In genomic region chrX:70476166-70476933, GRCh38 we compare ENCODE assay signal across 15 cellular contexts. TPM values are rescaled to one million over a fixed set of nuclear protein-coding genes. Genes with fewer than 3 reads are reported as not detected.
DNase-seq lines count a peak whose midpoint lies in the region; ATAC-seq, FAIRE-seq and TF ChIP-seq lines count a peak whose summit lies in the region.
"Had no signal": no experiment of that assay in that cellular context is flagged by ENCODE, and none has a peak within 500 bp of the region (broad histone marks: within the 10 kb centered on the region; RNA-seq: fewer than 3 reads in every experiment).

No MANE protein-coding gene starts in this region.

- ATAC-seq in A549 = no peak
- ATAC-seq in IMR-90 (ENCODE audit: low read depth) = no peak
- ATAC-seq in GM18511 (IDR thresholded peaks at IDR 0.05; ENCODE audit: unreplicated experiment) = no peak

- TF ChIP-seq EP300 in A549 (IDR thresholded peaks at IDR 0.05) (no peak), ovary (IDR thresholded peaks at IDR 0.05) (no peak)

- intact Hi-C loops in IMR-90 (cut with micrococcal nuclease) (no loop called here), ovary (cut with DNase I) (no loop called here)

- H4K20me1 ChIP-seq in IMR-90 (ENCODE audit: insufficient read depth, low read length) = no peaks in the 10 kb centered on the region

- 95% methylated on average over 5 of the region's 5 CpGs for WGBS in A549 (ENCODE audit: missing lambda C conversion rate)
- WGBS in IMR-90 (ENCODE audit: extremely low coverage in 2 of 2, insufficient read length in 1 of 2), 2 experiments = no CpG with 5 or more reads among the region's 5 CpGs
- 55 to 61% (median 61%) methylated on average over 5 of the region's 5 CpGs for WGBS in ovary, 3 donors

- no peaks in the 10 kb centered on the region for H3K27me3 Mint-ChIP-seq in osteocyte (ENCODE audit: unreplicated experiment)

- dilution Hi-C loops in IMR-90 (cut with HindIII; ENCODE audit: low sequenced_read_pairs, unreplicated experiment) = no loop called here

- TF ChIP-seq CTCF in A549 (IDR thresholded peaks at IDR 0.05) (no peak), IMR-90 (conservative IDR thresholded peaks at IDR 0.05; ENCODE audit: low read depth, low read length) (no peak), osteocyte (IDR thresholded peaks at IDR 0.05) (no peak), ovary (IDR thresholded peaks at IDR 0.05) (no peak)

- peaks cover 0 to 34% of the 10 kb centered on the region in 2 experiments for H3K79me1 ChIP-seq in IMR-90 (ENCODE audit: low read depth in 1 of 2, low read length in 2 of 2)

- POLR2A ChIA-PET in A549 (lab: Yijun Ruan, JAX) (no interaction called here), IMR-90 (lab: Charles Lee; ENCODE audit: unreplicated experiment) (no interaction called here)

- H2AK9ac ChIP-seq in IMR-90 (replicated peaks; ENCODE audit: low read depth, low read length, poor library complexity) = no peak overlapping the region

- peak overlapping the region; percentile 61 to 84; a peak in 4 of 6 replicates for H3K27ac ChIP-seq in A549
- H3K27ac ChIP-seq in IMR-90 (ENCODE audit: insufficient read depth, low read length) = peak overlapping the region; percentile 63; the same call in 1 of the 2 replicates
- peak overlapping the region; percentile 81 for H3K27ac ChIP-seq in epithelial cell of prostate
- peak overlapping the region in 1 of 2 donors; percentile 71 for H3K27ac ChIP-seq in ovary

- no peak overlapping the region for H3K56ac ChIP-seq in IMR-90 (ENCODE audit: extremely low read depth, insufficient read depth, low read length)

- in situ Hi-C loops in IMR-90 (cut with MboI; ENCODE audit: low sequenced_read_pairs) = no loop called here

- no peak overlapping the region for H2BK20ac ChIP-seq in IMR-90 (ENCODE audit: low read depth, low read length)

- no peaks in the 10 kb centered on the region for H3K9me3 ChIP-seq in A549
- no peaks in the 10 kb centered on the region for H3K9me3 ChIP-seq in IMR-90 (ENCODE audit: control insufficient read depth, insufficient read depth, low read length)
- no peaks in the 10 kb centered on the region for H3K9me3 ChIP-seq in ovary

- peaks cover 3% of the 10 kb centered on the region for H3K36me3 ChIP-seq in IMR-90 (ENCODE audit: control insufficient read depth, insufficient read depth, low read length)
- no peaks in the 10 kb centered on the region for H3K36me3 ChIP-seq in ovary

- 0 out of 2 replicates have a peak overlapping the region, but pooled peaks have one; percentile 5 for H3K23ac ChIP-seq in IMR-90 (ENCODE audit: low read depth, low read length)

- no TSS peak for BruUV-seq in IMR-90 (replicated peaks; lab: Mats Ljungman, UMichigan)

- peak overlapping the region; percentile 74 for H2BK5ac ChIP-seq in IMR-90 (ENCODE audit: low read depth, low read length, poor library complexity, severe bottlenecking)

- H3K4ac ChIP-seq in IMR-90 (ENCODE audit: low read depth, low read length) = no peak overlapping the region

- peak overlapping the region in 1 of 2 experiments; percentile 19; a peak in 1 of 4 replicates for H4K8ac ChIP-seq in IMR-90 (ENCODE audit: low read depth in 2 of 2, low read length in 2 of 2)

- H3K9me1 ChIP-seq in IMR-90 (ENCODE audit: insufficient read depth, low read length) = peaks cover 10% of the 10 kb centered on the region

- DNase-seq in A549 (ENCODE audit: low read depth in 1 of 2, low spot score in 1 of 2) (no peak), IMR-90 (no peak), epithelial cell of prostate (ENCODE audit: low read depth, low spot score) (no peak), osteocyte (ENCODE audit: extremely low spot score, unreplicated experiment) (no peak), T1000 (lab: John Stamatoyannopoulos, UW) (no peak), urothelium cell line (ENCODE audit: low spot score) (no peak), ovary (no peak)
- DNase-seq: activated CD4-positive, alpha-beta T cell treated with anti-CD3 and anti-CD28 coated beads for 1 hour; activated T-cell treated with anti-CD3 and anti-CD28 coated beads, Interleukin-2, amount 50 U/mL, for 48 hours; AML-193; NCI-H2029; stimulated activated CD4-positive, alpha-beta T cell treated with anti-CD3 and anti-CD28 coated beads, Interleukin-12 subunit alpha, Interleukin-12 subunit beta, amount 100 ng/mL, for 4 hours had no signal

- H3K27me3 ChIP-seq in IMR-90 (ENCODE audit: control insufficient read depth, insufficient read depth, low read length) (no peaks in the 10 kb centered on the region; the same call in 1 of the 2 replicates), ovary (no peaks in the 10 kb centered on the region)

- CTCF ChIA-PET in A549 (lab: Yijun Ruan, JAX) = interaction anchor here (0.9 kb wide), 1 partner anchor 22 kb away, joined by 3 read pairs; no protein-coding TSS in a partner anchor
- CTCF ChIA-PET in IMR-90 (lab: Yijun Ruan, JAX) = no interaction called here

- no peak overlapping the region for H3K4me3 ChIP-seq in A549
- no peak overlapping the region for H3K4me3 ChIP-seq in IMR-90 (ENCODE audit: insufficient read depth, low read depth, low read length)
- H3K4me3 ChIP-seq in ovary = no peak overlapping the region

- peaks cover 4% of the 10 kb centered on the region for H3K9me3 Mint-ChIP-seq in osteocyte (ENCODE audit: unreplicated experiment)

- peak overlapping the region; percentile 23; the same call in 1 of the 2 replicates for H3K9ac ChIP-seq in IMR-90 (ENCODE audit: low read depth, low read length)

- H2AFZ ChIP-seq in IMR-90 (replicated peaks; ENCODE audit: low read length, poor library complexity) = no peak overlapping the region

- peak overlapping the region; percentile 90 for H3K27ac Mint-ChIP-seq in osteocyte (ENCODE audit: unreplicated experiment)

- H4K91ac ChIP-seq in IMR-90 (ENCODE audit: insufficient read depth, low read depth, low read length) = 0 out of 2 replicates have a peak overlapping the region, but pooled peaks have one; percentile 19

- H3K14ac ChIP-seq in IMR-90 (replicated peaks; ENCODE audit: low read depth, low read length) = no peak overlapping the region

- H2BK15ac ChIP-seq in IMR-90 (ENCODE audit: low read depth, low read length) = no peak overlapping the region

- FAIRE-seq in A549 (lab: Jason Lieb, UNC) (no peak), urothelium cell line (lab: Jason Lieb, UNC) (no peak)
- FAIRE-seq: frontal cortex had no signal

- H3K36me3 Mint-ChIP-seq in osteocyte (ENCODE audit: unreplicated experiment) = peaks cover 5% of the 10 kb centered on the region

- no peak overlapping the region for H4K5ac ChIP-seq in IMR-90 (ENCODE audit: low read depth, low read length)

- H3K4me1 ChIP-seq in A549 (peaks cover 46% of the 10 kb centered on the region), IMR-90 (ENCODE audit: control insufficient read depth, insufficient read depth, low read length) (peaks cover 22% of the 10 kb centered on the region), ovary (ENCODE audit: insufficient read depth) (peaks cover 4% of the 10 kb centered on the region)

- TF ChIP-seq POLR2A in A549 (IDR thresholded peaks at IDR 0.05; ENCODE audit: low read length) (no peak), IMR-90 (IDR thresholded peaks at IDR 0.05; ENCODE audit: low read depth, low read length) (no peak), ovary (IDR thresholded peaks at IDR 0.05) (no peak)

- no peak overlapping the region for H3K18ac ChIP-seq in IMR-90 (ENCODE audit: low read depth, low read length)

- no peak overlapping the region for H3K4me3 Mint-ChIP-seq in osteocyte (ENCODE audit: unreplicated experiment)

- H3K4me2 ChIP-seq in A549 (peak overlapping the region; percentile 71; the same call in 2 of the 3 replicates), IMR-90 (ENCODE audit: low read depth, low read length) (no peak overlapping the region)

- peaks cover 43% of the 10 kb centered on the region for H3K4me1 Mint-ChIP-seq in osteocyte (ENCODE audit: unreplicated experiment)

- peak overlapping the region; percentile 39; the same call in 1 of the 2 replicates for H2AK5ac ChIP-seq in IMR-90 (ENCODE audit: low read depth, low read length)

- TF ChIP-seq RAD21 in A549 (conservative IDR thresholded peaks at IDR 0.05 in 1 of 2, IDR thresholded peaks at IDR 0.05 in 1 of 2) (no peak), IMR-90 (IDR thresholded peaks at IDR 0.05; ENCODE audit: low read length) (no peak)

- peak overlapping the region; percentile 5; the same call in 1 of the 2 replicates for H2BK120ac ChIP-seq in IMR-90 (ENCODE audit: low read depth, low read length)

TF ChIP-seq in A549, 52 proteins besides CTCF, POLR2A, EP300 and RAD21 (continues in another document):
- no peak for TF ChIP-seq NPAS2 (CRISPR knock-in tag; IDR thresholded peaks at IDR 0.05; ENCODE audit: borderline replicate concordance)
- no peak for TF ChIP-seq EHMT2 (IDR thresholded peaks at IDR 0.05; ENCODE audit: low read depth)

TF ChIP-seq in IMR-90, 13 proteins besides CTCF, POLR2A, EP300 and RAD21:
- no peak for TF ChIP-seq BHLHE40 (IDR thresholded peaks at IDR 0.05; ENCODE audit: low read depth, low read length)
TF ChIP-seq in IMR-90: peak in this region for 0.

RNA-seq across cellular contexts. Expression of gene DLG3, which starts 31.7 kb away (rescaled TPM):
- polyA plus RNA-seq in A549 (2011; rRNA removed) (11.2 and 12.8 TPM in 2 replicates), A549 (2017; fragmentation: RNase III; extraction: RNeasy Plus Mini Kit Qiagen cat#74134 plus additional on column Dnase treatment) (3.0 to 3.2 TPM (median 3.1 TPM) in 3 replicates), IMR-90 (2012; rRNA removed) (11.0 and 14.2 TPM in 2 replicates), ovary (10 to 100 TPM; 12.6 to 40.5 TPM)
- 1.9 and 2.3 TPM in 2 replicates for polyA plus RNA-seq in A549 (2012; cell fraction: cytosol; rRNA removed)
- polyA plus RNA-seq in A549 (2012; cell fraction: nucleus; rRNA removed) = 1.4 and 1.8 TPM in 2 replicates
- 7.1 and 7.8 TPM in 2 replicates for polyA minus RNA-seq in A549 (2011; rRNA and poly(A)+ RNA removed)
- total RNA-seq in IMR-90 (2012; rRNA removed) (18.9 and 27.1 TPM in 2 replicates), osteocyte (9.7 and 12.5 TPM in 2 replicates), ovary (10 to 100 TPM; 17.2 to 35.7 (median 27.3) TPM)
- 3.7 and 8.4 TPM in 2 replicates for polyA plus RNA-seq in IMR-90 (2012; cell fraction: cytosol; rRNA removed)
- polyA plus RNA-seq in IMR-90 (2012; cell fraction: nucleus; rRNA removed; ENCODE audit: low replicate concordance) = 4.7 and 19.7 TPM in 2 replicates

RNA-seq across cellular contexts. Expression of gene GDPD2, which starts 53.2 kb away (rescaled TPM):
- polyA plus RNA-seq in A549 (2011; rRNA removed) (0.04 TPM in 2 replicates), A549 (2017; fragmentation: RNase III; extraction: RNeasy Plus Mini Kit Qiagen cat#74134 plus additional on column Dnase treatment) (0.12 to 0.18 TPM (median 0.12 TPM) in 3 replicates), IMR-90 (2012; rRNA removed) (not detected in 2 replicates), ovary (not detected)
- polyA plus RNA-seq in A549 (2012; cell fraction: cytosol; rRNA removed) = 0.08 TPM in 2 replicates
- polyA plus RNA-seq in A549 (2012; cell fraction: nucleus; rRNA removed) = 1.0 and 1.1 TPM in 2 replicates
- 0.17 and 0.34 TPM in 2 replicates for polyA minus RNA-seq in A549 (2011; rRNA and poly(A)+ RNA removed)
- total RNA-seq in IMR-90 (2012; rRNA removed) (not detected in 2 replicates), osteocyte (not detected in 2 replicates), ovary (not detected)
- not detected in 2 replicates for polyA plus RNA-seq in IMR-90 (2012; cell fraction: cytosol; rRNA removed)
- polyA plus RNA-seq in IMR-90 (2012; cell fraction: nucleus; rRNA removed; ENCODE audit: low replicate concordance) = 0.08 and 0.09 TPM in 2 replicates
- polyA plus RNA-seq: neural cell had no signal
